ENCODE assay signal across 28 cellular contexts in genomic region chr15:25234831-25235230, GRCh38.
"Had no signal": no experiment of that assay in that cellular context is flagged by ENCODE, and none has a peak within 500 bp of the region (broad histone marks: within the 10 kb centered on the region; RNA-seq: fewer than 3 reads in every experiment).

No MANE protein-coding gene starts in this region.

- H3K4me1 ChIP-seq: colonic mucosa, esophagus muscularis mucosa, esophagus squamous epithelium, foreskin keratinocyte, gastrocnemius medialis, gastroesophageal sphincter, heart left ventricle, heart right ventricle had no signal

- H3K9me3 ChIP-seq: colonic mucosa, gastrocnemius medialis had no signal

- H3K27ac ChIP-seq: colonic mucosa, coronary artery, dorsolateral prefrontal cortex, epithelial cell of prostate, esophagus muscularis mucosa, esophagus squamous epithelium, foreskin keratinocyte, gastrocnemius medialis, gastroesophageal sphincter, heart left ventricle, heart right ventricle had no signal

- FAIRE-seq: colon, endometrium, endothelial cell of umbilical vein, frontal cortex had no signal

- H3K27me3 ChIP-seq: colonic mucosa, dorsolateral prefrontal cortex, esophagus muscularis mucosa, esophagus squamous epithelium, foreskin keratinocyte, gastrocnemius medialis, gastroesophageal sphincter, heart left ventricle, heart right ventricle had no signal

- H3K4me3 ChIP-seq: colonic mucosa, coronary artery, dorsolateral prefrontal cortex, esophagus muscularis mucosa, esophagus squamous epithelium, gastrocnemius medialis, gastroesophageal sphincter, heart left ventricle, heart right ventricle had no signal

- ATAC-seq: effector memory CD8-positive, alpha-beta T cell; esophagus mucosa; foreskin keratinocyte; gastrocnemius medialis; gastroesophageal sphincter; heart left ventricle; heart right ventricle had no signal

- DNase-seq: colonic mucosa; cortex of kidney; dermis blood vessel endothelial cell; dorsolateral prefrontal cortex; effector CD4-positive, alpha-beta T cell; effector CD8-positive, alpha-beta T cell; effector memory CD4-positive, alpha-beta T cell; effector memory CD8-positive, alpha-beta T cell; endodermal cell; erythroblast; esophagus squamous epithelium; foreskin fibroblast; foreskin keratinocyte; foreskin melanocyte; gastrocnemius medialis; glutamatergic neuron; head of caudate nucleus; heart right ventricle had no signal

- H3K36me3 ChIP-seq: colonic mucosa, esophagus squamous epithelium, gastrocnemius medialis, gastroesophageal sphincter, heart left ventricle, heart right ventricle had no signal
